ENCODE assay signal across 1 cellular context in genomic region chr11:33869511-33870422, GRCh38.
TF ChIP-seq lines count a peak whose summit lies in the region.

No MANE protein-coding gene starts in this region.

TF ChIP-seq in K562, 482 proteins besides CTCF, POLR2A, EP300 and RAD21 (continued from another document and continues in another):
- TF ChIP-seq ZBTB7A (IDR thresholded peaks at IDR 0.05; ENCODE audit: borderline replicate concordance, control insufficient read depth, low read depth, low read length) = 0 out of 2 replicates have a peak, but pooled peaks have one; percentile 74
- peak; percentile 48 for TF ChIP-seq MEIS2 (IDR thresholded peaks at IDR 0.05; ENCODE audit: partially characterized antibody)
- TF ChIP-seq SIN3A (IDR thresholded peaks at IDR 0.05; ENCODE audit: borderline replicate concordance in 2 of 2, control insufficient read depth in 1 of 2, low read depth in 2 of 2, low read length in 2 of 2) = peak; percentile 27 to 34; a peak in 2 of 4 replicates
- TF ChIP-seq CBFA2T2 (conservative IDR thresholded peaks at IDR 0.05) = no peak
- no peak for TF ChIP-seq TGIF2 (CRISPR knock-in tag; IDR thresholded peaks at IDR 0.05)
- 0 out of 2 replicates have a peak, but pooled peaks have one; percentile 26 for TF ChIP-seq SNIP1 (IDR thresholded peaks at IDR 0.05; ENCODE audit: low read depth)
- peak; percentile 53 for TF ChIP-seq CHD1 (IDR thresholded peaks at IDR 0.05; ENCODE audit: low read length)
- 0 out of 2 replicates have a peak, but pooled peaks have one; percentile 58 for TF ChIP-seq ERF (CRISPR knock-in tag; IDR thresholded peaks at IDR 0.05)
- TF ChIP-seq NFYB (IDR thresholded peaks at IDR 0.05; ENCODE audit: extremely low read depth, insufficient read length) = no peak
- peak; percentile 25 for TF ChIP-seq CCNT2 (IDR thresholded peaks at IDR 0.05; ENCODE audit: borderline replicate concordance, extremely low read depth, insufficient read length, low read depth, low read length)
- TF ChIP-seq POLR2G (IDR thresholded peaks at IDR 0.05; ENCODE audit: low read depth, low read length) = peak; percentile 73
- 0 out of 2 replicates have a peak, but pooled peaks have one; percentile 4 for TF ChIP-seq RBFOX2 (IDR thresholded peaks at IDR 0.05; ENCODE audit: low read depth, low read length)
- TF ChIP-seq MAFG (tag; conservative IDR thresholded peaks at IDR 0.05) = no peak
- no peak for TF ChIP-seq ZNF699 (CRISPR knock-in tag; IDR thresholded peaks at IDR 0.05; ENCODE audit: insufficient replicate concordance)
- peak; percentile 64; the same call in 1 of the 2 replicates for TF ChIP-seq ZNF384 (IDR thresholded peaks at IDR 0.05; ENCODE audit: low read depth, low read length)
- no peak for TF ChIP-seq ZNF282 (CRISPR knock-in tag; IDR thresholded peaks at IDR 0.05)
- TF ChIP-seq POLR3G (IDR thresholded peaks at IDR 0.05; ENCODE audit: extremely low read depth, insufficient read length, insufficient replicate concordance) = no peak
- no peak for TF ChIP-seq ZBTB5 (IDR thresholded peaks at IDR 0.05)
- 0 out of 2 replicates have a peak, but pooled peaks have one; percentile 24 for TF ChIP-seq SPI1 (IDR thresholded peaks at IDR 0.05; ENCODE audit: borderline replicate concordance, low read depth, low read length)
- 0 out of 4 replicates have a peak, but pooled peaks of 1 of the 2 experiments have one; percentile 53 for TF ChIP-seq NONO (IDR thresholded peaks at IDR 0.05; ENCODE audit: low read depth in 2 of 2, low read length in 1 of 2)
- TF ChIP-seq HMGN3 (IDR thresholded peaks at IDR 0.05; ENCODE audit: borderline replicate concordance, extremely low read depth, insufficient read length, low read depth, low read length) = peak; percentile 14
- peak; percentile 26; the same call in 1 of the 2 replicates for TF ChIP-seq PHF8 (IDR thresholded peaks at IDR 0.05; ENCODE audit: borderline replicate concordance, low read length)
- TF ChIP-seq BCOR (IDR thresholded peaks at IDR 0.05) = peak; percentile 41; the same call in 1 of the 2 replicates
- peak; percentile 74 to 95 for TF ChIP-seq UBTF (IDR thresholded peaks at IDR 0.05; ENCODE audit: borderline replicate concordance in 1 of 2, low read depth in 2 of 2, low read length in 2 of 2)
- peak; percentile 55; the same call in 1 of the 2 replicates for TF ChIP-seq SIN3B (IDR thresholded peaks at IDR 0.05; ENCODE audit: low read depth)
- 0 out of 2 replicates have a peak, but pooled peaks have one; percentile 7 for TF ChIP-seq NFRKB (IDR thresholded peaks at IDR 0.05; ENCODE audit: low read depth)
- no peak for TF ChIP-seq CHAMP1 (IDR thresholded peaks at IDR 0.05)
- TF ChIP-seq CTBP1 (IDR thresholded peaks at IDR 0.05; ENCODE audit: borderline replicate concordance) = peak; percentile 28; the same call in 1 of the 2 replicates
- peak; percentile 77 to 80; a peak in 2 of 4 replicates for TF ChIP-seq MLLT1 (IDR thresholded peaks at IDR 0.05)
- TF ChIP-seq TBP (optimal IDR thresholded peaks at IDR 0.05; ENCODE audit: low read depth, low read length) = peak; percentile 28
- peak; percentile 69 for TF ChIP-seq CXXC5 (CRISPR knock-in tag; IDR thresholded peaks at IDR 0.05)
- no peak for TF ChIP-seq PTTG1 (tag; IDR thresholded peaks at IDR 0.05; ENCODE audit: low read depth)
- peak; percentile 75; the same call in 1 of the 2 replicates for TF ChIP-seq RB1 (IDR thresholded peaks at IDR 0.05; ENCODE audit: low read depth)
- peak; percentile 35 for TF ChIP-seq VEZF1 (CRISPR knock-in tag; IDR thresholded peaks at IDR 0.05)
- no peak for TF ChIP-seq ILF3 (IDR thresholded peaks at IDR 0.05; ENCODE audit: borderline replicate concordance)
- TF ChIP-seq OTX1 (CRISPR knock-in tag; IDR thresholded peaks at IDR 0.05) = 0 out of 2 replicates have a peak, but pooled peaks have one; percentile 34
- TF ChIP-seq DPF2 (IDR thresholded peaks at IDR 0.05) = 0 out of 2 replicates have a peak, but pooled peaks have one; percentile 15
- no peak for TF ChIP-seq XRCC5 (IDR thresholded peaks at IDR 0.05; ENCODE audit: low read depth, low read length)
- 0 out of 2 replicates have a peak, but pooled peaks have one; percentile 15 for TF ChIP-seq ZBTB40 (IDR thresholded peaks at IDR 0.05)
- no peak for TF ChIP-seq ZBTB40 (CRISPR knock-in tag; IDR thresholded peaks at IDR 0.05)
- TF ChIP-seq SMAD4 (CRISPR knock-in tag; conservative IDR thresholded peaks at IDR 0.05) = peak; percentile 47
- TF ChIP-seq DDX20 (tag; IDR thresholded peaks at IDR 0.05; ENCODE audit: low read depth) = no peak
- no peak for TF ChIP-seq HIVEP1 (CRISPR knock-in tag; IDR thresholded peaks at IDR 0.05)
